ENCODE assay signal across 34 cellular contexts in the genomic region with DNA sequence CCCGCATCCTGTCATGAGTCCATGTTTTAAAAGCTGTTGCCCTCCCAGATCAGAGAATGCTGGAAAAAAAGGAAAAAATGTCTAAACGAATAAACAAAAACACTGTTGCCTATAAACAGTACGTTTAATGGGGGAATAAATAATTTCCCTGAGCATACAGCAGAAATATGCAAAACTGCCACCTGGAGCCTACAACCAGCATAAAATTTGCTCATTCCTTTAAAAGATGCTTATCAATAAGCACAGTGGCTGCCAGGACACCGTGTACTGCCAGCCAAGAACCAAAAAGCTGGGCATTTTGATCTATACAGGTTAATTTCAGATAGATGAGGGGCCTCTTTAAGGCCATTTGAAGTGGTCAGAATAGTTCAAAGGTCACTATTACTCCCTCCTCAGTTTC.
"Had no signal": no experiment of that assay in that cellular context is flagged by ENCODE, and none has a peak within 500 bp of the region (broad histone marks: within the 10 kb centered on the region; RNA-seq: fewer than 3 reads in every experiment).

No MANE protein-coding gene starts in this region.

- H3K4me3 ChIP-seq: ascending aorta, breast epithelium, cardiac muscle cell, coronary artery, dorsolateral prefrontal cortex, gastrocnemius medialis had no signal

- H3K36me3 ChIP-seq: ascending aorta, breast epithelium, cardiac muscle cell, gastrocnemius medialis had no signal

- H3K27ac Mint-ChIP-seq: activated CD4-positive, alpha-beta memory T cell treated with anti-CD3 and anti-CD28 coated beads for 36 hours; activated CD4-positive, alpha-beta T cell treated with anti-CD3 and anti-CD28 coated beads for 36 hours; activated CD8-positive, alpha-beta memory T cell treated with anti-CD3 and anti-CD28 coated beads, Interleukin-2, amount 10 ng/mL, durations not matched to agents 7 days and 5 days; activated CD8-positive, alpha-beta T cell treated with anti-CD3 and anti-CD28 coated beads, Interleukin-2, amount 10 ng/mL, durations not matched to agents 7 days and 5 days; activated naive CD4-positive, alpha-beta T cell treated with anti-CD3 and anti-CD28 coated beads for 36 hours; activated naive CD4-positive, alpha-beta T cell treated with anti-CD3 and anti-CD28 coated beads, Interleukin-2, amount 50 U/mL, for 72 hours; activated naive CD8-positive, alpha-beta T cell treated with anti-CD3 and anti-CD28 coated beads, Interleukin-2, amount 10 ng/mL, durations not matched to agents 7 days and 5 days; activated T-helper 1 cell treated with anti-CD3 and anti-CD28 coated beads, Interleukin-12 subunit alpha, Interleukin-12 subunit beta, Interleukin-2, Interleukin-4 antibody, amounts not matched to agents 30 ng/mL and 10 ng/mL and 1 ng/mL, durations not matched to agents 14 hours and 24 hours and 36 hours; activated T-helper 2 cell treated with anti-CD3 and anti-CD28 coated beads, Interferon-gamma antibody, Interleukin-2, Interleukin-4, amounts not matched to agents 10 μg/mL and 5 μg/mL and 100 μg/mL, durations not matched to agents 14 hours and 24 hours and 36 hours; dendritic cell treated with granulocyte-macrophage colony-stimulating factor and Interleukin-4, amounts not matched to agents 40 ng/mL and 50 ng/mL, for 4 days; endodermal cell; T-helper 17 cell; T-helper 2 cell treated with Interferon-gamma antibody and Interleukin-4, amounts not matched to agents 5 μg/mL and 100 μg/mL, for 36 hours had no signal

- H3K27me3 ChIP-seq: ascending aorta, breast epithelium, gastrocnemius medialis had no signal

- H3K4me1 ChIP-seq: breast epithelium, foreskin keratinocyte had no signal

- H3K9me3 ChIP-seq: ascending aorta, breast epithelium, gastrocnemius medialis had no signal

- H3K27ac ChIP-seq: ascending aorta, breast epithelium, cardiac muscle cell, coronary artery, dorsolateral prefrontal cortex, foreskin keratinocyte, gastrocnemius medialis had no signal

- H3K36me3 Mint-ChIP-seq: activated CD4-positive, alpha-beta memory T cell treated with anti-CD3 and anti-CD28 coated beads for 36 hours; activated naive CD4-positive, alpha-beta T cell treated with anti-CD3 and anti-CD28 coated beads, Interleukin-2, amount 50 U/mL, for 72 hours; activated naive CD8-positive, alpha-beta T cell treated with anti-CD3 and anti-CD28 coated beads, Interleukin-2, amount 10 ng/mL, durations not matched to agents 7 days and 5 days; brain had no signal

- H3K9me3 Mint-ChIP-seq: activated CD4-positive, alpha-beta memory T cell treated with anti-CD3 and anti-CD28 coated beads for 36 hours; activated CD4-positive, alpha-beta T cell treated with anti-CD3 and anti-CD28 coated beads, Interleukin-2, amount 10 ng/mL, durations not matched to agents 24 days and 14 days; activated naive CD4-positive, alpha-beta T cell treated with anti-CD3 and anti-CD28 coated beads for 36 hours; activated naive CD4-positive, alpha-beta T cell treated with anti-CD3 and anti-CD28 coated beads, Interleukin-2, amount 50 U/mL, for 72 hours; activated naive CD8-positive, alpha-beta T cell treated with anti-CD3 and anti-CD28 coated beads, Interleukin-2, amount 10 ng/mL, durations not matched to agents 7 days and 5 days; activated T-helper 1 cell treated with anti-CD3 and anti-CD28 coated beads, Interleukin-12 subunit alpha, Interleukin-12 subunit beta, Interleukin-2, Interleukin-4 antibody, amounts not matched to agents 30 ng/mL and 10 ng/mL and 1 ng/mL, durations not matched to agents 14 hours and 24 hours and 36 hours; activated T-helper 2 cell treated with anti-CD3 and anti-CD28 coated beads, Interferon-gamma antibody, Interleukin-2, Interleukin-4, amounts not matched to agents 10 μg/mL and 5 μg/mL and 100 μg/mL, durations not matched to agents 14 hours and 24 hours and 36 hours; dendritic cell treated with granulocyte-macrophage colony-stimulating factor and Interleukin-4, amounts not matched to agents 40 ng/mL and 50 ng/mL, for 4 days; endodermal cell; T-helper 2 cell treated with Interferon-gamma antibody and Interleukin-4, amounts not matched to agents 5 μg/mL and 100 μg/mL, for 36 hours had no signal

- H3K4me3 Mint-ChIP-seq: activated CD4-positive, alpha-beta memory T cell treated with anti-CD3 and anti-CD28 coated beads for 36 hours; activated CD4-positive, alpha-beta T cell treated with anti-CD3 and anti-CD28 coated beads for 36 hours; activated CD4-positive, alpha-beta T cell treated with anti-CD3 and anti-CD28 coated beads, Interleukin-2, amount 10 ng/mL, durations not matched to agents 24 days and 14 days; activated CD8-positive, alpha-beta memory T cell treated with anti-CD3 and anti-CD28 coated beads, Interleukin-2, amount 10 ng/mL, durations not matched to agents 7 days and 5 days; activated CD8-positive, alpha-beta T cell treated with anti-CD3 and anti-CD28 coated beads, Interleukin-2, amount 10 ng/mL, durations not matched to agents 7 days and 5 days; activated naive CD4-positive, alpha-beta T cell treated with anti-CD3 and anti-CD28 coated beads for 36 hours; activated naive CD8-positive, alpha-beta T cell treated with anti-CD3 and anti-CD28 coated beads, Interleukin-2, amount 10 ng/mL, durations not matched to agents 7 days and 5 days; activated T-helper 1 cell treated with anti-CD3 and anti-CD28 coated beads, Interleukin-12 subunit alpha, Interleukin-12 subunit beta, Interleukin-2, Interleukin-4 antibody, amounts not matched to agents 30 ng/mL and 10 ng/mL and 1 ng/mL, durations not matched to agents 14 hours and 24 hours and 36 hours; brain; dendritic cell treated with granulocyte-macrophage colony-stimulating factor and Interleukin-4, amounts not matched to agents 40 ng/mL and 50 ng/mL, for 4 days; endodermal cell; T-helper 17 cell; T-helper 2 cell treated with Interferon-gamma antibody and Interleukin-4, amounts not matched to agents 5 μg/mL and 100 μg/mL, for 36 hours had no signal

- DNase-seq: activated CD4-positive, alpha-beta memory T cell treated with anti-CD3 and anti-CD28 coated beads for 36 hours; activated CD4-positive, alpha-beta T cell treated with anti-CD3 and anti-CD28 coated beads for 36 hours; activated CD4-positive, alpha-beta T cell treated with anti-CD3 and anti-CD28 coated beads, Interleukin-2, amount 10 ng/mL, durations not matched to agents 24 days and 14 days; activated CD4-positive, CD25-positive, alpha-beta regulatory T cell; activated CD4-positive, CD25-positive, alpha-beta regulatory T cell treated with anti-CD3 and anti-CD28 coated beads, Interleukin-2, amount 50 U/mL, for 72 hours; activated CD8-positive, alpha-beta memory T cell treated with anti-CD3 and anti-CD28 coated beads, Interleukin-2, amount 10 ng/mL, durations not matched to agents 7 days and 5 days; activated CD8-positive, alpha-beta memory T cell treated with anti-CD3 and anti-CD28 coated beads, Interleukin-2, amount 50 U/mL, for 4 hours; activated CD8-positive, alpha-beta T cell treated with anti-CD3 and anti-CD28 coated beads, Interleukin-2, amount 10 ng/mL, durations not matched to agents 7 days and 5 days; activated effector memory CD4-positive, alpha-beta T cell treated with anti-CD3 and anti-CD28 coated beads, Interleukin-2, amount 50 U/mL, for 16 hours; activated naive CD4-positive, alpha-beta T cell treated with anti-CD3 and anti-CD28 coated beads for 36 hours; activated naive CD8-positive, alpha-beta T cell treated with anti-CD3 and anti-CD28 coated beads, Interleukin-2, amount 10 ng/mL, durations not matched to agents 7 days and 5 days; activated T-cell treated with anti-CD3 and anti-CD28 coated beads, Interleukin-2, amount 50 U/mL, for 1 hour; activated T-cell treated with anti-CD3 and anti-CD28 coated beads, Interleukin-2, amount 50 U/mL, for 48 hours; central memory CD4-positive, alpha-beta T cell; cerebellar nuclear complex; dorsolateral prefrontal cortex; effector memory CD4-positive, alpha-beta T cell; endodermal cell; foreskin keratinocyte; gastrocnemius medialis; glutamatergic neuron; T-helper 1 cell; T-helper 17 cell; T1000 had no signal
